Comparison of ENCODE assay signal across 1 cellular context in the genomic region with DNA sequence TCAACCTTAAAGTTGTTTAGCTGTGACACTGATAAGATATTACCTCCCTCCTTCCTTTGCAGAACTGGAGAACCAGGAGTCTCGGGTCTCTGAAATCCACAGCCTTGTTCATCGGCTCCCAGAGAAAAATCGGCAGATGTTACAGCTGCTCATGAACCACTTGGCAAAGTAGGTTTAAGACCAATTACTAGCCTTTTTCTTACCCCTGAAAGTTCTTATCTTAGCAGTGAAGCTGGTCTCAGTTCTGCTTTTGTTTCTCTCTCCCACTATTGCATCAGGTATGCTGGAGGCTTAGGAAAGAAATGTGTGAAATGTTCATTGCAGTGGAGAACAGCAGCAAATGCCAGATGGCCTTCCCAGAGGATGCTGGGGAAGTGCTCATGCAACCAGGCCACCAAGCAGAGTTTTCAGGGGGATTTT.
TF ChIP-seq lines count a peak whose summit lies in the region.

No MANE protein-coding gene starts in this region.

TF ChIP-seq in K562, 482 proteins besides CTCF, POLR2A, EP300 and RAD21 (continued from another document and continues in another):
- 0 out of 2 replicates have a peak, but pooled peaks have one; percentile 38 for TF ChIP-seq RREB1 (CRISPR knock-in tag; IDR thresholded peaks at IDR 0.05)
- peak; percentile 25; the same call in 1 of the 2 replicates for TF ChIP-seq ZNF239 (CRISPR knock-in tag; IDR thresholded peaks at IDR 0.05)
- 0 out of 2 replicates have a peak, but pooled peaks have one; percentile 37 for TF ChIP-seq BCL6 (CRISPR knock-in tag; IDR thresholded peaks at IDR 0.05)
- TF ChIP-seq NR2C1 (IDR thresholded peaks at IDR 0.05): no peak
- TF ChIP-seq NR2C1 (tag; IDR thresholded peaks at IDR 0.05): no peak
- peak; percentile 59 for TF ChIP-seq CEBPB (tag; IDR thresholded peaks at IDR 0.05)
- 0 out of 2 replicates have a peak, but pooled peaks have one; percentile 21 for TF ChIP-seq CXXC5 (CRISPR knock-in tag; IDR thresholded peaks at IDR 0.05)
- TF ChIP-seq ZNF79 (CRISPR knock-in tag; IDR thresholded peaks at IDR 0.05; ENCODE audit: low read depth): peak; percentile 61; the same call in 1 of the 2 replicates
- TF ChIP-seq, protein P1, sequence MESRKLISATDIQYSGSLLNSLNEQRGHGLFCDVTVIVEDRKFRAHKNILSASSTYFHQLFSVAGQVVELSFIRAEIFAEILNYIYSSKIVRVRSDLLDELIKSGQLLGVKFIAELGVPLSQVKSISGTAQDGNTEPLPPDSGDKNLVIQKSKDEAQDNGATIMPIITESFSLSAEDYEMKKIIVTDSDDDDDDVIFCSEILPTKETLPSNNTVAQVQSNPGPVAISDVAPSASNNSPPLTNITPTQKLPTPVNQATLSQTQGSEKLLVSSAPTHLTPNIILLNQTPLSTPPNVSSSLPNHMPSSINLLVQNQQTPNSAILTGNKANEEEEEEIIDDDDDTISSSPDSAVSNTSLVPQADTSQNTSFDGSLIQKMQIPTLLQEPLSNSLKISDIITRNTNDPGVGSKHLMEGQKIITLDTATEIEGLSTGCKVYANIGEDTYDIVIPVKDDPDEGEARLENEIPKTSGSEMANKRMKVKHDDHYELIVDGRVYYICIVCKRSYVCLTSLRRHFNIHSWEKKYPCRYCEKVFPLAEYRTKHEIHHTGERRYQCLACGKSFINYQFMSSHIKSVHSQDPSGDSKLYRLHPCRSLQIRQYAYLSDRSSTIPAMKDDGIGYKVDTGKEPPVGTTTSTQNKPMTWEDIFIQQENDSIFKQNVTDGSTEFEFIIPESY (CRISPR knock-in tag; IDR thresholded peaks at IDR 0.05): no peak
- TF ChIP-seq SMARCA4 (IDR thresholded peaks at IDR 0.05): peak; percentile 27; the same call in 1 of the 2 replicates
- TF ChIP-seq ATF7 (IDR thresholded peaks at IDR 0.05): 0 out of 2 replicates have a peak, but pooled peaks have one; percentile 18
- TF ChIP-seq KDM4B (IDR thresholded peaks at IDR 0.05; ENCODE audit: borderline replicate concordance in 2 of 2, low read depth in 1 of 2): no peak
- TF ChIP-seq CEBPG (CRISPR knock-in tag; IDR thresholded peaks at IDR 0.05): peak; percentile 75
- peak; percentile 92 to 93 for TF ChIP-seq CEBPG (tag; conservative IDR thresholded peaks at IDR 0.05 in 1 of 2, IDR thresholded peaks at IDR 0.05 in 1 of 2)
- TF ChIP-seq, protein P2, sequence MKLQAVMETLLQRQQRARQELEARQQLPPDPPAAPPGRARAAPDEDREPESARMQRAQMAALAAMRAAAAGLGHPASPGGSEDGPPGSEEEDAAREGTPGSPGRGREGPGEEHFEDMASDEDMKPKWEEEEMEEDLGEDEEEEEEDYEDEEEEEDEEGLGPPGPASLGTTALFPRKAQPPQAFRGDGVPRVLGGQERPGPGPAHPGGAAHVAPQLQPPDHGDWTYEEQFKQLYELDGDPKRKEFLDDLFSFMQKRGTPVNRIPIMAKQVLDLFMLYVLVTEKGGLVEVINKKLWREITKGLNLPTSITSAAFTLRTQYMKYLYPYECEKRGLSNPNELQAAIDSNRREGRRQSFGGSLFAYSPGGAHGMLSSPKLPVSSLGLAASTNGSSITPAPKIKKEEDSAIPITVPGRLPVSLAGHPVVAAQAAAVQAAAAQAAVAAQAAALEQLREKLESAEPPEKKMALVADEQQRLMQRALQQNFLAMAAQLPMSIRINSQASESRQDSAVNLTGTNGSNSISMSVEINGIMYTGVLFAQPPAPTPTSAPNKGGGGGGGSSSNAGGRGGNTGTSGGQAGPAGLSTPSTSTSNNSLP (IDR thresholded peaks at IDR 0.05; ENCODE audit: borderline replicate concordance, low read depth, low read length): no peak
- TF ChIP-seq TAF9B (IDR thresholded peaks at IDR 0.05; ENCODE audit: partially characterized antibody): no peak
- TF ChIP-seq ZSCAN32 (CRISPR knock-in tag; IDR thresholded peaks at IDR 0.05): peak; percentile 73
- peak; percentile 43 to 81; a peak in 2 of 4 replicates for TF ChIP-seq TRIM24 (IDR thresholded peaks at IDR 0.05)
- peak; percentile 24; the same call in 1 of the 2 replicates for TF ChIP-seq MGA (IDR thresholded peaks at IDR 0.05)
- peak; percentile 47; the same call in 1 of the 2 replicates for TF ChIP-seq ZNF644 (tag; IDR thresholded peaks at IDR 0.05; ENCODE audit: low read depth)
- no peak for TF ChIP-seq ZNF436 (CRISPR knock-in tag; IDR thresholded peaks at IDR 0.05)
- no peak for TF ChIP-seq BHLHE40 (IDR thresholded peaks at IDR 0.05; ENCODE audit: low read length)
- TF ChIP-seq SMAD4 (CRISPR knock-in tag; conservative IDR thresholded peaks at IDR 0.05): peak; percentile 70
- TF ChIP-seq SMAD3 (CRISPR knock-in tag; conservative IDR thresholded peaks at IDR 0.05): 0 out of 2 replicates have a peak, but pooled peaks have one; percentile 39
- peak; percentile 62; the same call in 1 of the 2 replicates for TF ChIP-seq ZNF584 (CRISPR knock-in tag; IDR thresholded peaks at IDR 0.05; ENCODE audit: low read depth)
- TF ChIP-seq DMBX1 (CRISPR knock-in tag; IDR thresholded peaks at IDR 0.05; ENCODE audit: borderline replicate concordance): peak; percentile 79
- peak; percentile 19; the same call in 1 of the 2 replicates for TF ChIP-seq TEAD4 (IDR thresholded peaks at IDR 0.05; ENCODE audit: low read length)
- TF ChIP-seq TEAD4 (CRISPR knock-in tag; IDR thresholded peaks at IDR 0.05; ENCODE audit: borderline replicate concordance): no peak
- no peak for TF ChIP-seq CBFB (CRISPR knock-in tag; IDR thresholded peaks at IDR 0.05)
- TF ChIP-seq, protein P3, sequence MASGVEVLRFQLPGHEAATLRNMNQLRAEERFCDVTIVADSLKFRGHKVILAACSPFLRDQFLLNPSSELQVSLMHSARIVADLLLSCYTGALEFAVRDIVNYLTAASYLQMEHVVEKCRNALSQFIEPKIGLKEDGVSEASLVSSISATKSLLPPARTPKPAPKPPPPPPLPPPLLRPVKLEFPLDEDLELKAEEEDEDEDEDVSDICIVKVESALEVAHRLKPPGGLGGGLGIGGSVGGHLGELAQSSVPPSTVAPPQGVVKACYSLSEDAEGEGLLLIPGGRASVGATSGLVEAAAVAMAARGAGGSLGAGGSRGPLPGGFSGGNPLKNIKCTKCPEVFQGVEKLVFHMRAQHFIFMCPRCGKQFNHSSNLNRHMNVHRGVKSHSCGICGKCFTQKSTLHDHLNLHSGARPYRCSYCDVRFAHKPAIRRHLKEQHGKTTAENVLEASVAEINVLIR (CRISPR knock-in tag; IDR thresholded peaks at IDR 0.05): no peak
- TF ChIP-seq ATF3 (IDR thresholded peaks at IDR 0.05): peak; percentile 48; the same call in 1 of the 2 replicates
- no peak for TF ChIP-seq ATF3 (CRISPR knock-in tag; conservative IDR thresholded peaks at IDR 0.05)
- TF ChIP-seq ZNF175 (CRISPR knock-in tag; IDR thresholded peaks at IDR 0.05; ENCODE audit: low read depth): peak; percentile 89
- no peak for TF ChIP-seq CAMTA2 (CRISPR knock-in tag; conservative IDR thresholded peaks at IDR 0.05)
